Comparison of ENCODE assay signal across 8 cellular contexts in genomic region chr4:119212251-119212963, GRCh38. TPM values are rescaled to one million over a fixed set of nuclear protein-coding genes. Genes with fewer than 3 reads are reported as not detected.
A peak's percentile ranks its signal among the peaks of the same experiment; 100 is the strongest.
DNase-seq lines count a peak whose midpoint lies in the region; ATAC-seq, FAIRE-seq and TF ChIP-seq lines count a peak whose summit lies in the region.

TSS of gene USP53 (plus strand) at chr4:119212713. CDS start at chr4:119239760, 27,047 bp downstream.

- no peaks in the 10 kb centered on the region for H3K27me3 ChIP-seq in A673 (replicated peaks; ENCODE audit: insufficient read depth, low read depth, low read length, poor library complexity)
- H3K27me3 ChIP-seq in bronchial epithelial cell (ENCODE audit: control insufficient read depth, insufficient read depth, low read length) = no peaks in the 10 kb centered on the region
- H3K27me3 ChIP-seq in skeletal muscle satellite cell (ENCODE audit: control insufficient read depth, insufficient read depth, low read length) = no peaks in the 10 kb centered on the region

- CTCF ChIA-PET in A673 (lab: Charles Lee) (no interaction called here), WTC11 (lab: Charles Lee) (interaction anchor here (0.8 to 2.3 kb wide), 6 partner anchors 42 to 178 kb away, joined by 3 to 16 read pairs (median 6); a partner anchor contains a TSS)

- DNase-seq in A673 (ENCODE audit: low spot score) (peak; percentile 99), NCI-H2227 treated with DMSO at 0.1 percent for 48 hours (lab: John Stamatoyannopoulos, UW) (peak; percentile 94), WTC11 (ENCODE audit: low spot score) (peak; percentile 99), bronchial epithelial cell (ENCODE audit: low read depth) (peak; percentile 97)

- H3K9me3 ChIP-seq in A673 (ENCODE audit: low read depth, low read length, poor library complexity, severe bottlenecking) (no peaks in the 10 kb centered on the region), iPS-18c (ENCODE audit: control insufficient read depth, insufficient read depth, low read length) (no peaks in the 10 kb centered on the region), skeletal muscle satellite cell (replicated peaks; ENCODE audit: low read length) (no peaks in the 10 kb centered on the region)

- TF ChIP-seq CTCF in A673 (conservative IDR thresholded peaks at IDR 0.05; ENCODE audit: low read depth, low read length) (no peak), WTC11 (IDR thresholded peaks at IDR 0.05) (no peak), bronchial epithelial cell (IDR thresholded peaks at IDR 0.05; ENCODE audit: insufficient read depth, low read length, severe bottlenecking) (no peak)

- H3K4me3 ChIP-seq in A673 (ENCODE audit: low read depth, low read length, poor library complexity, severe bottlenecking) = peak within 1 kb of the TSS; percentile 62
- H3K4me3 ChIP-seq in bronchial epithelial cell (ENCODE audit: low read depth, low read length) = peak within 1 kb of the TSS; percentile 91
- peak within 1 kb of the TSS; percentile 92 for H3K4me3 ChIP-seq in iPS-18c (ENCODE audit: insufficient read depth, low read depth, low read length)
- peak within 1 kb of the TSS; percentile 85 for H3K4me3 ChIP-seq in skeletal muscle satellite cell (ENCODE audit: low read length)

- H3K9me3 Mint-ChIP-seq in WTC11 = no peaks in the 10 kb centered on the region

- H3K4me1 ChIP-seq in A673 (ENCODE audit: insufficient read depth, low read length, poor library complexity, severe bottlenecking) = peaks cover 6% of the 10 kb centered on the region
- peaks cover 42% of the 10 kb centered on the region for H3K4me1 ChIP-seq in skeletal muscle satellite cell (ENCODE audit: control insufficient read depth, insufficient read depth, low read length)

- intact Hi-C loops in A673 (cut with micrococcal nuclease; ENCODE audit: unreplicated experiment) = loop anchor here (5.0 kb wide), 1 partner anchor 170 kb away; no protein-coding TSS in a partner anchor

- H3K27ac Mint-ChIP-seq in WTC11 = peak within 1 kb of the TSS; percentile 99

- H3K9ac ChIP-seq in skeletal muscle satellite cell (ENCODE audit: low read depth, low read length) = peak within 1 kb of the TSS; percentile 87

- H3K27me3 Mint-ChIP-seq in WTC11 (ENCODE audit: low read depth) = peaks cover 8% of the 10 kb centered on the region

- H3K4me1 Mint-ChIP-seq in WTC11 = peaks cover 30% of the 10 kb centered on the region

- peak; percentile 95 for FAIRE-seq in bronchial epithelial cell (lab: Jason Lieb, UNC)

- no TSS peak for BruUV-seq in A673 (replicated peaks; lab: Mats Ljungman, UMichigan)

- POLR2A ChIA-PET in A673 (lab: Charles Lee; ENCODE audit: low non-redundant PET) = interaction anchor here (0.6 kb wide), 1 partner anchor 1028 kb away, joined by 3 read pairs; no protein-coding TSS in a partner anchor
- POLR2A ChIA-PET in WTC11 (lab: Charles Lee) = interaction anchor here (0.6 to 2.6 kb wide), 11 partner anchors 11 to 527 kb away, joined by 3 to 15 read pairs (median 3); partner anchors contain the start of gene METTL14

- H3K36me3 ChIP-seq in A673 (ENCODE audit: insufficient read depth, low read length, poor library complexity, severe bottlenecking) = no peaks in the 10 kb centered on the region
- no peaks in the 10 kb centered on the region for H3K36me3 ChIP-seq in bronchial epithelial cell (ENCODE audit: control insufficient read depth, insufficient read depth, low read length)
- H3K36me3 ChIP-seq in skeletal muscle satellite cell (ENCODE audit: insufficient read depth, low read length) = peaks cover 3% of the 10 kb centered on the region

- H3K27ac ChIP-seq in A673 (ENCODE audit: low read depth, low read length, poor library complexity, severe bottlenecking) = peak within 1 kb of the TSS; percentile 77

- H3K36me3 Mint-ChIP-seq in WTC11 = peaks cover 3% of the 10 kb centered on the region

- H3K4me3 Mint-ChIP-seq in WTC11 = peak within 1 kb of the TSS; percentile 93

- ATAC-seq in GM18873 (IDR thresholded peaks at IDR 0.05; ENCODE audit: low FRiP score, unreplicated experiment) = peak; percentile 82
- peak; percentile 90 for ATAC-seq in HG03139 (IDR thresholded peaks at IDR 0.05; ENCODE audit: unreplicated experiment)
- peak; percentile 93 for ATAC-seq in WTC11

- H3K4me2 ChIP-seq in skeletal muscle satellite cell (ENCODE audit: low read length) = peak within 1 kb of the TSS; percentile 89

TF ChIP-seq in WTC11, 78 proteins besides CTCF, POLR2A, EP300 and RAD21 (continues in another document):
- peak; percentile 69; the same call in 1 of the 2 replicates for TF ChIP-seq ARID4B (CRISPR knock-in tag; IDR thresholded peaks at IDR 0.05; ENCODE audit: borderline replicate concordance)
- TF ChIP-seq E2F1 (CRISPR knock-in tag; IDR thresholded peaks at IDR 0.05) = no peak
- peak; percentile 60; the same call in 1 of the 2 replicates for TF ChIP-seq ZNF232 (CRISPR knock-in tag; IDR thresholded peaks at IDR 0.05)
- TF ChIP-seq ZNF396 (CRISPR knock-in tag; IDR thresholded peaks at IDR 0.05; ENCODE audit: borderline replicate concordance) = no peak
- 0 out of 2 replicates have a peak, but pooled peaks have one; percentile 52 for TF ChIP-seq FOXP1 (CRISPR knock-in tag; IDR thresholded peaks at IDR 0.05; ENCODE audit: borderline replicate concordance)
- TF ChIP-seq ZNF423 (CRISPR knock-in tag; IDR thresholded peaks at IDR 0.05) = no peak
- TF ChIP-seq CREM (CRISPR knock-in tag; IDR thresholded peaks at IDR 0.05) = no peak
- peak; percentile 98; the same call in 1 of the 2 replicates for TF ChIP-seq KAT7 (CRISPR knock-in tag; IDR thresholded peaks at IDR 0.05; ENCODE audit: borderline replicate concordance)
- TF ChIP-seq MAX (CRISPR knock-in tag; IDR thresholded peaks at IDR 0.05) = peak; percentile 48
- no peak for TF ChIP-seq ZSCAN18 (CRISPR knock-in tag; IDR thresholded peaks at IDR 0.05)
- peak; percentile 25; the same call in 1 of the 2 replicates for TF ChIP-seq SP1 (CRISPR knock-in tag; conservative IDR thresholded peaks at IDR 0.05)
- peak; percentile 80 for TF ChIP-seq JUN (CRISPR knock-in tag; IDR thresholded peaks at IDR 0.05)
- no peak for TF ChIP-seq ZMAT4 (CRISPR knock-in tag; IDR thresholded peaks at IDR 0.05)

RNA-seq across cellular contexts. Expression of gene USP53, which starts in this region (rescaled TPM):
- total RNA-seq in A673 (2021) (10.5 and 12.2 TPM in 2 replicates), WTC11 (2021) (17.1 to 20.1 TPM (median 19.2 TPM) in 3 replicates), bronchial epithelial cell (26.6 and 30.1 TPM in 2 replicates)
- 31.9 and 53.2 TPM in 2 replicates for total RNA-seq in skeletal muscle satellite cell (2012; rRNA removed)

Comparison
In these comparisons a context has a peak if more than half of its experiments do, and no peak if none do; other contexts are left out.
1. Peak in every context shown above with its lines: DNase-seq, ATAC-seq, H3K4me3 ChIP-seq and H3K27ac ChIP-seq.